ENCODE assay signal across 12 cellular contexts in the genomic region with DNA sequence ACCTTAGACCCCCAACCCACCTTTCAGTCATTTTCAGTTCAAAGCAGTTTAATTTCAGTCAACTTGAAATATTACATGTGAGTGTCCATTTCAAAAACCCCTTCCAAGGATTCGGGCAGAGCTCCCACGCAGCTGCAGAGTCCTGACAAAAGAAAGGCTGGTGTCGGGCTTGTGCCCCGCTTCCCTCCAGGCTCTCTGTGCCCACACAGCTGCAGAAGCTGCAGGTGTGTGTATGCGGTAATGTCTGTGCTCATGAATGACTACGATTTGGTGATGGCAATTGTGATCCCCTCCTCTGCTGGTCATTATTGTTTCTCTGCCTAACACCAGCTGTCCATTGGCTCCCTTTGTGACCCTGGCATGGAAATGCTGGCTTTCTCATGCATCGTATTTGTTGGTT.
DNase-seq lines count a peak whose midpoint lies in the region; ATAC-seq and TF ChIP-seq lines count a peak whose summit lies in the region.
"Had no signal": no experiment of that assay in that cellular context is flagged by ENCODE, and none has a peak within 500 bp of the region (broad histone marks: within the 10 kb centered on the region; RNA-seq: fewer than 3 reads in every experiment).

No MANE protein-coding gene starts in this region.

- H2AFZ ChIP-seq in OCI-LY7 (ENCODE audit: low read length) = 0 out of 2 replicates have a peak overlapping the region, but pooled peaks have one; percentile 2
- H2AFZ ChIP-seq in neuron (ENCODE audit: low read depth, low read length) = peak overlapping the region; percentile 13

- POLR2A ChIA-PET in OCI-LY7 (lab: Charles Lee) = interaction anchor here (0.9 kb wide), 1 partner anchor 7 kb away, joined by 5 read pairs; no protein-coding TSS in a partner anchor

- no peak for TF ChIP-seq CTCF in OCI-LY7 (conservative IDR thresholded peaks at IDR 0.05; ENCODE audit: low read length)
- no peak for TF ChIP-seq CTCF in tibial artery (IDR thresholded peaks at IDR 0.05)

- DNase-seq in OCI-LY7 (ENCODE audit: low spot score) (peak; percentile 40), DMS79 (lab: John Stamatoyannopoulos, UW) (no peak), tibial artery (no peak), T1000 (lab: John Stamatoyannopoulos, UW) (no peak)
- DNase-seq: amniotic stem cell, lower lobe of right lung, NCI-H187 treated with DMSO at 0.1 percent for 48 hours had no signal

- H3K9me3 ChIP-seq in OCI-LY7 (ENCODE audit: low read length) = no peaks in the 10 kb centered on the region
- H3K9me3 ChIP-seq in neuron (ENCODE audit: low read length) = no peaks in the 10 kb centered on the region
- H3K9me3 ChIP-seq in tibial artery = no peaks in the 10 kb centered on the region
- H3K9me3 ChIP-seq: BLaER1 treated with 17β-estradiol and CSF1 and Interleukin-3, amounts not matched to agents 10 nM and 100 nM; lower lobe of right lung had no signal

- H3K9me2 ChIP-seq in OCI-LY7 (ENCODE audit: insufficient read depth, low read length) = no peaks in the 10 kb centered on the region

- ATAC-seq in GM18861 (IDR thresholded peaks at IDR 0.05; ENCODE audit: unreplicated experiment) = peak; percentile 32
- ATAC-seq in HG02763 (IDR thresholded peaks at IDR 0.05; ENCODE audit: unreplicated experiment) = peak; percentile 59
- no peak for ATAC-seq in HG02884 (IDR thresholded peaks at IDR 0.05; ENCODE audit: unreplicated experiment)
- ATAC-seq: lower lobe of right lung had no signal

- no peaks in the 10 kb centered on the region for H3K79me2 ChIP-seq in OCI-LY7 (ENCODE audit: insufficient read depth, low read depth, low read length)

- H3K27ac ChIP-seq in OCI-LY7 (ENCODE audit: low read depth, low read length, poor library complexity, severe bottlenecking) (no peak overlapping the region), tibial artery (no peak overlapping the region)
- H3K27ac ChIP-seq: BLaER1 treated with 17β-estradiol and CSF1 and Interleukin-3, amounts not matched to agents 10 nM and 100 nM; lower lobe of right lung had no signal

- H3K27me3 ChIP-seq in neuron (ENCODE audit: insufficient read depth, low read length) = no peaks in the 10 kb centered on the region
- H3K27me3 ChIP-seq in tibial artery = no peaks in the 10 kb centered on the region
- H3K27me3 ChIP-seq: BLaER1 treated with 17β-estradiol and CSF1 and Interleukin-3, amounts not matched to agents 10 nM and 100 nM had no signal

- H3K4me3 ChIP-seq in OCI-LY7 (ENCODE audit: low read depth, low read length, poor library complexity, severe bottlenecking) = no peak overlapping the region
- no peak overlapping the region for H3K4me3 ChIP-seq in neuron (ENCODE audit: low read length)
- H3K4me3 ChIP-seq in tibial artery = no peak overlapping the region
- H3K4me3 ChIP-seq: BLaER1 treated with 17β-estradiol and CSF1 and Interleukin-3, amounts not matched to agents 10 nM and 100 nM; lower lobe of right lung had no signal

- H3K36me3 ChIP-seq in OCI-LY7 (ENCODE audit: insufficient read depth, low read length) = no peaks in the 10 kb centered on the region
- H3K36me3 ChIP-seq in neuron (ENCODE audit: insufficient read depth, low read length) = no peaks in the 10 kb centered on the region
- H3K36me3 ChIP-seq in tibial artery = no peaks in the 10 kb centered on the region
- H3K36me3 ChIP-seq: BLaER1 treated with 17β-estradiol and CSF1 and Interleukin-3, amounts not matched to agents 10 nM and 100 nM; lower lobe of right lung had no signal

- H3K4me1 ChIP-seq in OCI-LY7 (ENCODE audit: insufficient read depth, low read length, poor library complexity, severe bottlenecking) (peaks cover 27% of the 10 kb centered on the region), neuron (ENCODE audit: insufficient read depth, low read length) (no peaks in the 10 kb centered on the region), tibial artery (no peaks in the 10 kb centered on the region)
- H3K4me1 ChIP-seq: BLaER1 treated with 17β-estradiol and CSF1 and Interleukin-3, amounts not matched to agents 10 nM and 100 nM; lower lobe of right lung had no signal

- H4K20me1 ChIP-seq in OCI-LY7 (ENCODE audit: insufficient read depth, low read length) = no peaks in the 10 kb centered on the region
- H4K20me1 ChIP-seq: BLaER1 treated with 17β-estradiol and CSF1 and Interleukin-3, amounts not matched to agents 10 nM and 100 nM had no signal

- intact Hi-C loops in OCI-LY7 (cut with micrococcal nuclease; ENCODE audit: unreplicated experiment) (no loop called here), tibial artery (cut with DNase I; ENCODE audit: low total_unique reads) (no loop called here)

- no TSS peak for BruUV-seq in OCI-LY7 (replicated peaks; lab: Mats Ljungman, UMichigan)

- CTCF ChIA-PET in OCI-LY7 (lab: Charles Lee; ENCODE audit: unreplicated experiment) = no interaction called here

- H3K4me2 ChIP-seq in OCI-LY7 (ENCODE audit: low read length) = peak overlapping the region; percentile 38
- H3K4me2 ChIP-seq: BLaER1 treated with 17β-estradiol and CSF1 and Interleukin-3, amounts not matched to agents 10 nM and 100 nM had no signal
